ENCODE assay signal across 8 cellular contexts in the genomic region with DNA sequence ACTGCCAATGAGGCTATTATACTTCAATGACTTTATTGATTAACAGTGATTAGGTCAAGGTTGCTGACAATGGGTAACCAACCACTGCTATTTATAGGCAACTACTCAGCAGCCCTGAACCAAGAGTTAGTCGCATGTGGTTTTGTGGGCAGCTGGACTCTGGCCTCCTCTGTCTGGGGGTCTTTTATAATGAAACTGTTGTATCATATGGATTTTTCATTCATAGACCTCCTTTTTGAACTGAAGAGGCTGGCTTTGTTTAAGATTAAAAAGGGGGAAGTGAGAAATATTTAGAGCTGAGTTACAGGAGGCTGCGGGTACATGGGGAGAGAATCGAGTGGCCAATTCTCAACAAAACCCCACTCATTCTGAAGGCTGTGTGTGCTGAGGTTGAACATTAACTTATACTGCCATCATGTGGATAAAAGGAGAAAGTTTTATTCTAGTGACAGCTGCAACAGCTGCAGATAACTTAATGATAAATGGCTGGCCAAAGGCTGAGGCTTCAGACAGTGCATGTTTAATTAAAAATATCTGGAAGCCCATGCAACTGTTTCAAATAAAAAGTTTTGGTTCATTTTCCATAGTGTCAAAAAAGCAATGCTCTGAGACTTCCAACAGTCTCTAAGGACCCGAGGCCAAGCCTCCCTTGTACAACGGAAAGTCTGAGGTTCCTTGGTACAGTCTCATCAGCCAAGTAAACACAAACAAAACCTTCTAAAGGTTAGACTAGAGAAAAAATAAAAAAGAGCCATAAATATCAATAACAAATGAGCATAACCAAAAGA.
A peak's percentile ranks its signal among the peaks of the same experiment; 100 is the strongest.
DNase-seq lines count a peak whose midpoint lies in the region; ATAC-seq and TF ChIP-seq lines count a peak whose summit lies in the region.

No MANE protein-coding gene starts in this region.

- H3K4me3 Mint-ChIP-seq in activated naive CD4-positive, alpha-beta T cell treated with anti-CD3 and anti-CD28 coated beads for 36 hours = no peak overlapping the region
- H3K4me3 Mint-ChIP-seq in activated T-cell treated with anti-CD3 and anti-CD28 coated beads, Interleukin-2, amount 50 U/mL, for 4 hours = no peak overlapping the region

- no peaks in the 10 kb centered on the region for H3K79me2 ChIP-seq in OCI-LY7 (ENCODE audit: insufficient read depth, low read depth, low read length)

- TF ChIP-seq CTCF in OCI-LY7 (conservative IDR thresholded peaks at IDR 0.05; ENCODE audit: low read length) (peak; percentile 75), thoracic aorta (IDR thresholded peaks at IDR 0.05) (peak; percentile 28)

- ATAC-seq in GM21360 (IDR thresholded peaks at IDR 0.05; ENCODE audit: unreplicated experiment) (peak; percentile 94), HG03442 (IDR thresholded peaks at IDR 0.05; ENCODE audit: unreplicated experiment) (peak; percentile 92), thoracic aorta (ENCODE audit: insufficient number of reproducible peaks, low FRiP score, low read depth) (no peak)
- no peak for ATAC-seq in activated T-cell treated with anti-CD3 and anti-CD28 coated beads, Interleukin-2, amount 50 U/mL, for 4 hours

- H3K4me2 ChIP-seq in OCI-LY7 (ENCODE audit: low read length) = no peak overlapping the region

- no peaks in the 10 kb centered on the region for H3K36me3 Mint-ChIP-seq in activated naive CD4-positive, alpha-beta T cell treated with anti-CD3 and anti-CD28 coated beads for 36 hours (ENCODE audit: low read depth)
- no peaks in the 10 kb centered on the region for H3K36me3 Mint-ChIP-seq in activated T-cell treated with anti-CD3 and anti-CD28 coated beads, Interleukin-2, amount 50 U/mL, for 4 hours (ENCODE audit: insufficient read depth)

- H3K4me3 ChIP-seq in OCI-LY7 (ENCODE audit: low read depth, low read length, poor library complexity, severe bottlenecking) (no peak overlapping the region), thoracic aorta (no peak overlapping the region)

- BruUV-seq in OCI-LY7 (replicated peaks; lab: Mats Ljungman, UMichigan) = no TSS peak

- DNase-seq in GM03348 (ENCODE audit: low spot score) (peak; percentile 56), OCI-LY7 (ENCODE audit: low spot score) (peak; percentile 27), fibroblast of peridontal ligament (ENCODE audit: extremely low read depth) (peak; percentile 90), thoracic aorta (ENCODE audit: low spot score) (no peak)
- no peak for DNase-seq in activated naive CD4-positive, alpha-beta T cell treated with anti-CD3 and anti-CD28 coated beads for 36 hours
- no peak for DNase-seq in activated T-cell treated with anti-CD3 and anti-CD28 coated beads, Interleukin-2, amount 50 U/mL, for 4 hours

- no peaks in the 10 kb centered on the region for H3K9me2 ChIP-seq in OCI-LY7 (ENCODE audit: insufficient read depth, low read length)

- H3K27ac Mint-ChIP-seq in activated naive CD4-positive, alpha-beta T cell treated with anti-CD3 and anti-CD28 coated beads for 36 hours = no peak overlapping the region

- H3K9me3 Mint-ChIP-seq in activated naive CD4-positive, alpha-beta T cell treated with anti-CD3 and anti-CD28 coated beads for 36 hours = peaks cover 3% of the 10 kb centered on the region
- no peaks in the 10 kb centered on the region for H3K9me3 Mint-ChIP-seq in activated T-cell treated with anti-CD3 and anti-CD28 coated beads, Interleukin-2, amount 50 U/mL, for 4 hours

- H3K36me3 ChIP-seq in OCI-LY7 (ENCODE audit: insufficient read depth, low read length) = no peaks in the 10 kb centered on the region
- H3K36me3 ChIP-seq in thoracic aorta = no peaks in the 10 kb centered on the region

- no peaks in the 10 kb centered on the region for H4K20me1 ChIP-seq in OCI-LY7 (ENCODE audit: insufficient read depth, low read length)

- no peaks in the 10 kb centered on the region for H3K27me3 ChIP-seq in thoracic aorta (replicated peaks; ENCODE audit: insufficient read depth)

- no peaks in the 10 kb centered on the region for H3K4me1 ChIP-seq in OCI-LY7 (ENCODE audit: insufficient read depth, low read length, poor library complexity, severe bottlenecking)
- H3K4me1 ChIP-seq in thoracic aorta (ENCODE audit: control insufficient read depth in 1 of 2, low read depth in 2 of 2) = no peaks in the 10 kb centered on the region

- POLR2A ChIA-PET in OCI-LY7 (lab: Charles Lee) = interaction anchor here (0.6 kb wide), 1 partner anchor 65 kb away, joined by 3 read pairs; no protein-coding TSS in a partner anchor

- H3K9me3 ChIP-seq in OCI-LY7 (ENCODE audit: low read length) (no peaks in the 10 kb centered on the region), thoracic aorta (no peaks in the 10 kb centered on the region)

- no peaks in the 10 kb centered on the region for H3K4me1 Mint-ChIP-seq in activated naive CD4-positive, alpha-beta T cell treated with anti-CD3 and anti-CD28 coated beads for 36 hours (ENCODE audit: low read depth)
- no peaks in the 10 kb centered on the region for H3K4me1 Mint-ChIP-seq in activated T-cell treated with anti-CD3 and anti-CD28 coated beads, Interleukin-2, amount 50 U/mL, for 4 hours (ENCODE audit: low read depth)

- no peak overlapping the region for H2AFZ ChIP-seq in OCI-LY7 (ENCODE audit: low read length)

- intact Hi-C loops in OCI-LY7 (cut with micrococcal nuclease; ENCODE audit: unreplicated experiment) = loop anchor here (2.0 kb wide), 1 partner anchor 1635 kb away; no protein-coding TSS in a partner anchor
- intact Hi-C loops in activated naive CD4-positive, alpha-beta T cell treated with anti-CD3 and anti-CD28 coated beads for 36 hours (cut with micrococcal nuclease) = loop anchor here (2.0 kb wide), 1 partner anchor 1635 kb away; no protein-coding TSS in a partner anchor

- no peaks in the 10 kb centered on the region for H3K27me3 Mint-ChIP-seq in activated naive CD4-positive, alpha-beta T cell treated with anti-CD3 and anti-CD28 coated beads for 36 hours (ENCODE audit: low read depth)
- no peaks in the 10 kb centered on the region for H3K27me3 Mint-ChIP-seq in activated T-cell treated with anti-CD3 and anti-CD28 coated beads, Interleukin-2, amount 50 U/mL, for 4 hours (ENCODE audit: low read depth)

- CTCF ChIA-PET in OCI-LY7 (lab: Charles Lee; ENCODE audit: unreplicated experiment) = no interaction called here
- CTCF ChIA-PET in activated naive CD4-positive, alpha-beta T cell treated with anti-CD3 and anti-CD28 coated beads for 36 hours (lab: Charles Lee) = no interaction called here

- no peak overlapping the region for H3K27ac ChIP-seq in OCI-LY7 (ENCODE audit: low read depth, low read length, poor library complexity, severe bottlenecking)
- H3K27ac ChIP-seq in thoracic aorta = no peak overlapping the region

Comparison
In these comparisons a context has a peak if more than half of its experiments do, and no peak if none do; other contexts are left out.
1. DNase-seq: peak in GM03348 (single experiment), OCI-LY7 (single experiment) and fibroblast of peridontal ligament (single experiment); none in thoracic aorta (single experiment), activated naive CD4-positive, alpha-beta T cell treated with anti-CD3 and anti-CD28 coated beads for 36 hours (single experiment) and activated T-cell treated with anti-CD3 and anti-CD28 coated beads, Interleukin-2, amount 50 U/mL, for 4 hours (single experiment).
2. ATAC-seq: peak in GM21360 (single experiment) and HG03442 (single experiment); none in thoracic aorta (single experiment) and activated T-cell treated with anti-CD3 and anti-CD28 coated beads, Interleukin-2, amount 50 U/mL, for 4 hours (0 of 2).